Comparison of ENCODE assay signal across 8 cellular contexts in the genomic region with DNA sequence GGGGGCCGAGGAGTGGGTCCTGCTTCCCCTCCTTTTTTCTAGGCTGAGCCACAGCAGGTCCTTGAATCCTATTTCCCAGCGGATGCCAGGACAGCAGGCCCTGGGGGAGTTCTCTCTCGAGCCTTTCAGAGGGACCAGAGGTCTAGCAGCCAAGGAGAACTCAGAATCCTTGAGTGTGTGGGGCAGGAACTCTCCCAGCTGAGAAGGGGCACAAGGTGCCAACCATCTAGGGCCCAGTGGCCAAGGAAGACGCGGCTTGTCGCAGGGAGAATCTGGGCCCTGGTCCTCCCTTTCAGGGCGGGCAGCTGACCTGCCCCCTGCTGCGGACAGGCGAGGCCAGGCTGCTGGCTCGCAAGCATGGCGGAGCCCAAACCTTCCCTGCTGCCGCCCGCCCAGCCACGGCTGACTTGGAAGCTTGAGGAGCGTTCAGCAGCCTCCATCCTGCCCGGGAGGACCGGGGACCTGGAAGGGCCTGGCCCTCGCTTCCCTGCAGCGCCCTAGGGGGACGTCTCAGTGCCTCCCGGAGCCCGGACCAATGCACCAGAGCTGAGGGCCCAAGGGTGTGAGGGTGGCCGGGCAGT. TPM values are rescaled to one million over a fixed set of nuclear protein-coding genes. Genes with fewer than 3 reads are reported as not detected.
DNase-seq lines count a peak whose midpoint lies in the region; ATAC-seq and TF ChIP-seq lines count a peak whose summit lies in the region.

No MANE protein-coding gene starts in this region.

- peak overlapping the region; percentile 92 for H3K4me3 Mint-ChIP-seq in memory B cell

- H3K36me3 ChIP-seq in transverse colon: peaks cover 0 to 9% (median 4%) of the 10 kb centered on the region in 4 donors

- no peaks in the 10 kb centered on the region for H3K27me3 ChIP-seq in transverse colon

- intact Hi-C loops in transverse colon (cut with DNase I; ENCODE audit: low total_unique reads): no loop called here

- peak overlapping the region; percentile 46 to 91 (median 64) for H3K4me3 ChIP-seq in transverse colon

- H3K4me1 ChIP-seq in transverse colon: peaks cover 15 to 26% (median 23%) of the 10 kb centered on the region in 4 donors

- H3K9me3 Mint-ChIP-seq in memory B cell: no peaks in the 10 kb centered on the region

- no peaks in the 10 kb centered on the region for H3K27me3 Mint-ChIP-seq in memory B cell

- peak; percentile 1 for ATAC-seq in GM18868 (IDR thresholded peaks at IDR 0.05; ENCODE audit: unreplicated experiment)
- ATAC-seq in memory B cell (ENCODE audit: low read depth): no peak

- no peaks in the 10 kb centered on the region for H3K9me3 ChIP-seq in transverse colon

- in situ Hi-C loops in transverse colon (cut with MboI; ENCODE audit: low pct_ligation_motif_present in 1 of 4, low pct_unique_long_range_greater_than_20kb in 1 of 4, low sequenced_read_pairs in 3 of 4): loop anchor here in 1 of 4 donors (25.0 kb wide), 1 partner anchor 212 kb away; no protein-coding TSS in a partner anchor

- WGBS in transverse colon (ENCODE audit: low coverage in 1 of 2), 2 donors: 11 to 47% methylated on average over 3 to 22 of the region's 23 CpGs

- TF ChIP-seq CTCF in 22Rv1 (IDR thresholded peaks at IDR 0.05): no peak
- TF ChIP-seq CTCF in transverse colon (IDR thresholded peaks at IDR 0.05): no peak

- DNase-seq in NCI-H69 (lab: John Stamatoyannopoulos, UW) (peak; percentile 51), caudate nucleus (lab: John Stamatoyannopoulos, UW) (peak in 4 of 61 donors; percentile 28 to 64 (median 61)), memory B cell (ENCODE audit: low spot score in 2 of 2) (peak in 1 of 2 donors; percentile 55), transverse colon (peak; percentile 36), NCI-H2029 (lab: John Stamatoyannopoulos, UW) (no peak), NCI-H1105 treated with DMSO at 0.1 percent for 48 hours (lab: John Stamatoyannopoulos, UW) (no peak)

- peak overlapping the region; percentile 86 for H3K27ac ChIP-seq in 22Rv1
- peak overlapping the region; percentile 97 for H3K27ac ChIP-seq in caudate nucleus (ENCODE audit: low read depth, low read length)
- peak overlapping the region; percentile 95 to 99 (median 98) for H3K27ac ChIP-seq in transverse colon

- H3K27ac Mint-ChIP-seq in memory B cell: peak overlapping the region; percentile 88

- TF ChIP-seq POLR2A in transverse colon (IDR thresholded peaks at IDR 0.05): no peak

- peaks cover 19% of the 10 kb centered on the region for H3K4me1 Mint-ChIP-seq in memory B cell

- H3K36me3 Mint-ChIP-seq in memory B cell: peaks cover 10% of the 10 kb centered on the region

- TF ChIP-seq EP300 in transverse colon (IDR thresholded peaks at IDR 0.05; ENCODE audit: low read depth): no peak

RNA-seq across cellular contexts. Expression of gene TSSC4, which starts 1.0 kb away (rescaled TPM):
- total RNA-seq in transverse colon: 10 to 100 TPM; 13.3 to 38.9 (median 36.0) TPM

RNA-seq across cellular contexts. Expression of gene CD81, which starts 22.5 kb away (rescaled TPM):
- 100 to 1,000 TPM; 156 to 406 (median 255) TPM for total RNA-seq in transverse colon

RNA-seq across cellular contexts. Expression of gene TRPM5, which starts 44.7 kb away (rescaled TPM):
- total RNA-seq in transverse colon: 1 to 10 TPM; 1.4 to 7.5 (median 4.3) TPM

RNA-seq across cellular contexts. Expression of gene KCNQ1, which starts 45.2 kb away (rescaled TPM):
- 10 to 100 TPM in 3 of 4 donors, 1 to 10 TPM in 1; 5.6 to 46.8 (median 24.6) TPM for total RNA-seq in transverse colon

Comparison
In these comparisons a context has a peak if more than half of its experiments do, and no peak if none do; other contexts are left out.
1. DNase-seq: peak in NCI-H69 (single experiment) and transverse colon (single experiment); none in NCI-H2029 (single experiment) and NCI-H1105 treated with DMSO at 0.1 percent for 48 hours (single experiment).
2. Peak in every context shown above with its lines, with median percentiles within 50 percentile points of each other: H3K27ac ChIP-seq.